ENCODE assay signal across 24 cellular contexts in the genomic region with DNA sequence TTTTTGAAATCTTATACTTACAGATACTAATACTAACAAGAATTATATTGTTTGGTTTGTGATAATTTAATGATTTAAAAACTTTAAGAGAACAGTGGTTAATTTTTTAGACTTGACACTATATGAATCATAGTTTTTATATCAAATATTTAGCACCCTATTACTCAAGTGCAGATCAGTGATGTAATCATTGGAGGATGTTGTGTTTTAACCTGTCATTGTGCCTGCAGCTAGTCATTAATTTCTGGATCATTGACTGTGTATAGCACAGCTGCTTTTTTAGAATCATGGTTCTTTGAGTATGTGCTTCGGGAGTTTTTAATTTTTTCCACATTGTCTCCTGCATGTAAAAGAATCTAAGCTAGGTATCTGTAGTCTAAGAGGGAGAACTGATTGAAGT. TPM values are rescaled to one million over a fixed set of nuclear protein-coding genes. Genes with fewer than 3 reads are reported as not detected.
A peak's percentile ranks its signal among the peaks of the same experiment; 100 is the strongest.
DNase-seq lines count a peak whose midpoint lies in the region; ATAC-seq and TF ChIP-seq lines count a peak whose summit lies in the region.
"Had no signal": no experiment of that assay in that cellular context is flagged by ENCODE, and none has a peak within 500 bp of the region (broad histone marks: within the 10 kb centered on the region; RNA-seq: fewer than 3 reads in every experiment).

No MANE protein-coding gene starts in this region.

- no peak overlapping the region for H3K4me3 ChIP-seq in PC-3 (ENCODE audit: low read length)
- H3K4me3 ChIP-seq: colonic mucosa, heart right ventricle, MG63, neural progenitor cell, SK-N-MC, upper lobe of left lung had no signal

- no peaks in the 10 kb centered on the region for H3K9me3 ChIP-seq in PC-3 (ENCODE audit: low read length)
- H3K9me3 ChIP-seq: colonic mucosa, heart right ventricle, MG63, upper lobe of left lung had no signal

- POLR2A ChIA-PET in PC-3 (lab: Charles Lee; ENCODE audit: unreplicated experiment): interaction anchor here (0.5 kb wide), 1 partner anchor 18 kb away, joined by 8 read pairs; no protein-coding TSS in a partner anchor

- CTCF ChIA-PET in PC-3 (lab: Charles Lee): no interaction called here

- H3K4me2 ChIP-seq in PC-3 (ENCODE audit: low read length): no peak overlapping the region
- H3K4me2 ChIP-seq: neural progenitor cell had no signal

- no peaks in the 10 kb centered on the region for H4K20me1 ChIP-seq in PC-3 (ENCODE audit: low read length)

- no peak for TF ChIP-seq CTCF in PC-3 (conservative IDR thresholded peaks at IDR 0.05; ENCODE audit: low read depth, low read length)

- H3K27ac ChIP-seq in PC-3 (ENCODE audit: low read length): no peak overlapping the region
- H3K27ac ChIP-seq: brain microvascular endothelial cell, colonic mucosa, heart right ventricle, neural progenitor cell, SK-N-MC, upper lobe of left lung, WERI-Rb-1 had no signal

- peak; percentile 9 for DNase-seq in AG20443 (ENCODE audit: low spot score)
- peak; percentile 34 for DNase-seq in EL
- DNase-seq in PC-3: peak; percentile 37
- peak; percentile 6 for DNase-seq in glomerular visceral epithelial cell (ENCODE audit: extremely low spot score)
- DNase-seq: activated CD4-positive, alpha-beta memory T cell treated with anti-CD3 and anti-CD28 coated beads, Interleukin-2, amount 10 ng/mL, durations not matched to agents 7 days and 5 days; activated naive CD8-positive, alpha-beta T cell treated with anti-CD3 and anti-CD28 coated beads, Interleukin-2, amount 10 ng/mL, durations not matched to agents 7 days and 5 days; activated T-cell treated with anti-CD3 and anti-CD28 coated beads, Interleukin-2, amount 50 U/mL, for 48 hours; brain microvascular endothelial cell; colonic mucosa; endodermal cell; heart right ventricle; MG63; NCI-H1436 treated with DMSO at 0.1 percent for 48 hours; NCI-H774; stimulated activated CD4-positive, alpha-beta T cell treated with anti-CD3 and anti-CD28 coated beads, Interleukin-4, amount 100 ng/mL, for 4 hours; T-helper 2 cell; upper lobe of left lung; WERI-Rb-1 had no signal

- no peak overlapping the region for H2AFZ ChIP-seq in PC-3 (ENCODE audit: low read length)
- H2AFZ ChIP-seq: neural progenitor cell had no signal

- H3K79me2 ChIP-seq in PC-3 (ENCODE audit: low read length): no peaks in the 10 kb centered on the region

- no TSS peak for BruUV-seq in PC-3 (replicated peaks; lab: Mats Ljungman, UMichigan)

- H3F3A ChIP-seq in PC-3 (ENCODE audit: low read length, unreplicated experiment): peaks cover 7% of the 10 kb centered on the region

- H3K27me3 ChIP-seq in PC-3 (ENCODE audit: low read length): no peaks in the 10 kb centered on the region
- H3K27me3 ChIP-seq: brain microvascular endothelial cell, colonic mucosa, heart right ventricle, MG63, neural progenitor cell, upper lobe of left lung had no signal

- peak; percentile 72 for ATAC-seq in PC-3
- no peak for ATAC-seq in GM18867 (IDR thresholded peaks at IDR 0.05; ENCODE audit: unreplicated experiment)
- ATAC-seq in GM18498 (IDR thresholded peaks at IDR 0.05; ENCODE audit: unreplicated experiment): no peak
- no peak for ATAC-seq in GM21529 (IDR thresholded peaks at IDR 0.05; ENCODE audit: unreplicated experiment)
- ATAC-seq: heart right ventricle, Panc1 had no signal

- H3K9ac ChIP-seq in PC-3 (ENCODE audit: low read length): no peak overlapping the region
- H3K9ac ChIP-seq: neural progenitor cell had no signal

- no peaks in the 10 kb centered on the region for H3K4me1 ChIP-seq in PC-3 (ENCODE audit: insufficient read depth, low read length)
- H3K4me1 ChIP-seq: colonic mucosa, heart right ventricle, neural progenitor cell, upper lobe of left lung had no signal

- peaks cover 8% of the 10 kb centered on the region; the same call in 1 of the 2 replicates for H3K36me3 ChIP-seq in PC-3 (ENCODE audit: low read depth, low read length)
- H3K36me3 ChIP-seq: colonic mucosa, MG63 had no signal

- intact Hi-C loops in PC-3 (cut with micrococcal nuclease): no loop called here

- H3K9me2 ChIP-seq in PC-3 (replicated peaks; ENCODE audit: low read length): no peaks in the 10 kb centered on the region

RNA-seq across cellular contexts. Expression of a gene that starts 17.3 kb away (rescaled TPM):
- 7.3 and 11.3 TPM in 2 replicates for total RNA-seq in PC-3 (2014; rRNA removed)
